Comparison of ENCODE assay signal across 12 cellular contexts in the genomic region with DNA sequence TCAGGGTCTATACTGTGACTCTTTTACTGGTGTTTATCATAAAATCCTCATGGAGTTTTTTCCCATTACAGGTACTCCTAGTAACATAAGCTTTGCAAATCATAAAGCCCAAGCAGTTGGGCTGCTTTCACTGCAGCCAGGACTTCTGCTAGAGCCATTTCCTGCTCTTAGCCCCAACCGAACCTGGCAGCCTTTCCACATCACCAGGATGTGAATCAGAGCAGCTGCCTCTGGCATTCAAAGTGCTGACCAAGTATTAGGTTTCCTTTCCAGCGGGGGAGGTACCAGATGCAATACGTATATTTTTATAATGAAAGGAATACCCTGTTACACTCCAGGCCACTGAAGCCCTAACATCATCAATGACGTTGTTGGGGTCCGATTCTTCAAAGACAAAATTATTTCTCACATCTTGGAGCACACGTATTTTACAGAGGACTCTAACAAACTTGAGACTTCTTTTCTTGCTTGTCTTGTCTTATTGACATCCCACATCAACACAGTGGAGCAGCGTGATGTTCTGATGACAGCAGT. TPM values are rescaled to one million over a fixed set of nuclear protein-coding genes. Genes with fewer than 3 reads are reported as not detected.
DNase-seq lines count a peak whose midpoint lies in the region; ATAC-seq and TF ChIP-seq lines count a peak whose summit lies in the region.
"Had no signal": no experiment of that assay in that cellular context is flagged by ENCODE, and none has a peak within 500 bp of the region (broad histone marks: within the 10 kb centered on the region; RNA-seq: fewer than 3 reads in every experiment).

No MANE protein-coding gene starts in this region.

- ATAC-seq in HG02571 (IDR thresholded peaks at IDR 0.05; ENCODE audit: unreplicated experiment) (no peak), HG02938 (IDR thresholded peaks at IDR 0.05; ENCODE audit: unreplicated experiment) (no peak)

- peak; percentile 88 for DNase-seq in ACHN
- peak; percentile 34 for DNase-seq in H9
- peak; percentile 33 for DNase-seq in RPMI8226
- DNase-seq in fibroblast of peridontal ligament (ENCODE audit: extremely low read depth): peak; percentile 52
- no peak for DNase-seq in OCI-LY7 (ENCODE audit: low spot score)
- DNase-seq in stimulated activated CD4-positive, alpha-beta T cell treated with anti-CD3 and anti-CD28 coated beads, Interleukin-2, amount 100 ng/mL, for 48 hours: no peak
- DNase-seq: activated naive CD4-positive, alpha-beta T cell treated with anti-CD3 and anti-CD28 coated beads for 36 hours; erythroblast had no signal

- no peak overlapping the region for H3K56ac ChIP-seq in H9 (ENCODE audit: insufficient read length, low read depth, low read length)

- no peak overlapping the region for H3K27ac Mint-ChIP-seq in H9
- H3K27ac Mint-ChIP-seq: activated naive CD4-positive, alpha-beta T cell treated with anti-CD3 and anti-CD28 coated beads for 36 hours; CD14-positive monocyte had no signal

- no peak overlapping the region for H2BK20ac ChIP-seq in H9 (ENCODE audit: low read depth, low read length, poor library complexity, severe bottlenecking)

- H2AK5ac ChIP-seq in H9 (ENCODE audit: insufficient read length, low read length): no peak overlapping the region

- H3K27me3 Mint-ChIP-seq in H9 (ENCODE audit: low read depth): peaks cover 37% of the 10 kb centered on the region

- no peak overlapping the region for H3K4ac ChIP-seq in H9 (ENCODE audit: low read depth, low read length)

- POLR2A ChIA-PET in OCI-LY7 (lab: Charles Lee): no interaction called here

- H2BK12ac ChIP-seq in H9 (ENCODE audit: insufficient read length, low read depth, low read length): no peak overlapping the region

- no peaks in the 10 kb centered on the region for H3K79me1 ChIP-seq in H9 (ENCODE audit: insufficient read depth, low read depth, low read length, poor library complexity, severe bottlenecking)

- H3K9me3 ChIP-seq in H9 (ENCODE audit: control insufficient read depth, low read depth, low read length) (no peaks in the 10 kb centered on the region), OCI-LY7 (ENCODE audit: low read length) (no peaks in the 10 kb centered on the region)

- TF ChIP-seq CTCF in H9 (conservative IDR thresholded peaks at IDR 0.05): no peak
- no peak for TF ChIP-seq CTCF in OCI-LY7 (conservative IDR thresholded peaks at IDR 0.05; ENCODE audit: low read length)

- BruUV-seq in OCI-LY7 (replicated peaks; lab: Mats Ljungman, UMichigan): no TSS peak

- no peak overlapping the region for H2AFZ ChIP-seq in H9 (ENCODE audit: low read length)
- H2AFZ ChIP-seq in OCI-LY7 (ENCODE audit: low read length): no peak overlapping the region

- intact Hi-C loops in OCI-LY7 (cut with micrococcal nuclease; ENCODE audit: unreplicated experiment): no loop called here

- no peaks in the 10 kb centered on the region for H4K20me1 ChIP-seq in H9 (ENCODE audit: control insufficient read depth, insufficient read depth, insufficient read length)
- H4K20me1 ChIP-seq in OCI-LY7 (ENCODE audit: insufficient read depth, low read length): no peaks in the 10 kb centered on the region

- H3K4me3 ChIP-seq in OCI-LY7 (ENCODE audit: low read depth, low read length, poor library complexity, severe bottlenecking): no peak overlapping the region

- no peak overlapping the region for H4K5ac ChIP-seq in H9 (ENCODE audit: insufficient read length, low read depth, low read length)

- H3K23me2 ChIP-seq in H9 (ENCODE audit: insufficient read length, low read depth, low read length, poor library complexity, severe bottlenecking): peaks cover 8% of the 10 kb centered on the region

- H3K4me1 Mint-ChIP-seq in H9: peaks cover 2 to 7% of the 10 kb centered on the region in 2 experiments; a peak in 2 of 4 replicates
- H3K4me1 Mint-ChIP-seq: CD14-positive monocyte had no signal

- in situ Hi-C loops in ACHN (cut with HindIII; ENCODE audit: low pct_ligation_motif_present, low pct_unique_long_range_greater_than_20kb, low sequenced_read_pairs): no loop called here

- peaks cover 11% of the 10 kb centered on the region; the same call in 1 of the 2 replicates for H3K27me3 ChIP-seq in H9 (ENCODE audit: insufficient read depth, low read length)

- H3K36me3 Mint-ChIP-seq in H9 (ENCODE audit: insufficient read depth in 1 of 3, low read depth in 3 of 3): no peaks in the 10 kb centered on the region
- H3K36me3 Mint-ChIP-seq: CD14-positive monocyte had no signal

- no CpG with 5 or more reads among the region's 7 CpGs for WGBS in H9 (ENCODE audit: extremely low coverage, insufficient read length, low lambda C conversion rate)

- H3K4me2 ChIP-seq in H9 (ENCODE audit: insufficient read depth, insufficient read length, low read length) (no peak overlapping the region), OCI-LY7 (ENCODE audit: low read length) (no peak overlapping the region)

- no peak overlapping the region for H3K14ac ChIP-seq in H9 (ENCODE audit: insufficient read depth, low read length)

- H4K91ac ChIP-seq in H9 (ENCODE audit: insufficient read length, low read depth, low read length): no peak overlapping the region

- H3K9me3 Mint-ChIP-seq in H9: no peaks in the 10 kb centered on the region
- H3K9me3 Mint-ChIP-seq: activated naive CD4-positive, alpha-beta T cell treated with anti-CD3 and anti-CD28 coated beads for 36 hours had no signal

- no peak overlapping the region for H3K9ac ChIP-seq in H9 (ENCODE audit: extremely low read depth, insufficient read length, low read length)

- H3K18ac ChIP-seq in H9 (ENCODE audit: insufficient read length, low read depth, low read length): no peak overlapping the region

- no peak overlapping the region for H4K8ac ChIP-seq in H9 (replicated peaks; ENCODE audit: insufficient read length, low read depth, low read length)

- H2BK5ac ChIP-seq in H9 (ENCODE audit: insufficient read length, low read length): no peak overlapping the region

- CTCF ChIA-PET in OCI-LY7 (lab: Charles Lee; ENCODE audit: unreplicated experiment): no interaction called here

- no peak overlapping the region for H3T11ph ChIP-seq in H9 (ENCODE audit: low read length)

- no peak overlapping the region for H3K23ac ChIP-seq in H9 (ENCODE audit: insufficient read length, low read depth, low read length)

- H3K27ac ChIP-seq in H9 (ENCODE audit: insufficient read length, low read depth, low read length) (no peak overlapping the region), OCI-LY7 (ENCODE audit: low read depth, low read length, poor library complexity, severe bottlenecking) (no peak overlapping the region)

- H3K9me2 ChIP-seq in OCI-LY7 (ENCODE audit: insufficient read depth, low read length): no peaks in the 10 kb centered on the region

- no peak overlapping the region for H3K4me3 Mint-ChIP-seq in H9
- H3K4me3 Mint-ChIP-seq: activated naive CD4-positive, alpha-beta T cell treated with anti-CD3 and anti-CD28 coated beads for 36 hours; CD14-positive monocyte had no signal

- H3K4me1 ChIP-seq in H9 (ENCODE audit: insufficient read depth, low read length): no peaks in the 10 kb centered on the region
- H3K4me1 ChIP-seq in OCI-LY7 (ENCODE audit: insufficient read depth, low read length, poor library complexity, severe bottlenecking): no peaks in the 10 kb centered on the region

- H2BK15ac ChIP-seq in H9 (ENCODE audit: low read depth, low read length): no peak overlapping the region

- no peak overlapping the region for H2BK120ac ChIP-seq in H9 (ENCODE audit: low read depth, low read length, poor library complexity, severe bottlenecking)

- no peaks in the 10 kb centered on the region for H3K79me2 ChIP-seq in H9 (ENCODE audit: insufficient read depth, low read length)
- no peaks in the 10 kb centered on the region for H3K79me2 ChIP-seq in OCI-LY7 (ENCODE audit: insufficient read depth, low read depth, low read length)

- no peaks in the 10 kb centered on the region for H3K36me3 ChIP-seq in OCI-LY7 (ENCODE audit: insufficient read depth, low read length)

RNA-seq across cellular contexts. Expression of gene HTR5A, which starts 3.6 kb away (rescaled TPM):
- not detected in 2 replicates for total RNA-seq in H9 (2021)
- total RNA-seq in OCI-LY7 (2014; rRNA removed; shearing (Covaris generic)): not detected in 2 replicates
- total RNA-seq in OCI-LY7 (2022): not detected in 2 replicates
- total RNA-seq: activated naive CD4-positive, alpha-beta T cell treated with anti-CD3 and anti-CD28 coated beads for 36 hours; HT-29 had no signal

Comparison
In these comparisons a context has a peak if more than half of its experiments do, and no peak if none do; other contexts are left out.
1. DNase-seq: peak in ACHN (single experiment), H9 (single experiment), RPMI8226 (single experiment) and fibroblast of peridontal ligament (single experiment); none in OCI-LY7 (single experiment) and stimulated activated CD4-positive, alpha-beta T cell treated with anti-CD3 and anti-CD28 coated beads, Interleukin-2, amount 100 ng/mL, for 48 hours (0 of 2).